10 cellular contexts compared by ENCODE assay signal in genomic region chr1:10646347-10646861, GRCh38.
DNase-seq lines count a peak whose midpoint lies in the region; ATAC-seq, FAIRE-seq and TF ChIP-seq lines count a peak whose summit lies in the region.
"Had no signal": no experiment of that assay in that cellular context is flagged by ENCODE, and none has a peak within 500 bp of the region (broad histone marks: within the 10 kb centered on the region; RNA-seq: fewer than 3 reads in every experiment).

No MANE protein-coding gene starts in this region.

- H3K4me1 ChIP-seq in A549 = no peaks in the 10 kb centered on the region
- no peaks in the 10 kb centered on the region for H3K4me1 ChIP-seq in adipocyte (ENCODE audit: control insufficient read depth, insufficient read depth, low read length)

- H3K27ac ChIP-seq in A549 = no peak overlapping the region

- H3K4me3 ChIP-seq in A549 (no peak overlapping the region), adipocyte (ENCODE audit: low read length) (no peak overlapping the region)

- CTCF ChIA-PET in A549 (lab: Yijun Ruan, JAX) = no interaction called here

- no peak for TF ChIP-seq POLR2A in A549 (IDR thresholded peaks at IDR 0.05; ENCODE audit: low read length)

- H3K4me1 Mint-ChIP-seq in HFFc6 (ENCODE audit: low read depth) (peaks cover 5% of the 10 kb centered on the region; the same call in 1 of the 2 replicates), progenitor cell of endocrine pancreas (ENCODE audit: low read depth) (no peaks in the 10 kb centered on the region)

- TF ChIP-seq EP300 in A549 (IDR thresholded peaks at IDR 0.05) = no peak

- POLR2A ChIA-PET in A549 (lab: Yijun Ruan, JAX) = no interaction called here

- no peak for FAIRE-seq in A549 (lab: Jason Lieb, UNC)

- ATAC-seq in A549 (peak; percentile 64 to 86; a peak in 5 of 6 replicates), HG03520 (IDR thresholded peaks at IDR 0.05; ENCODE audit: unreplicated experiment) (no peak), HG03521 (IDR thresholded peaks at IDR 0.05; ENCODE audit: unreplicated experiment) (no peak)
- ATAC-seq: naive thymus-derived CD4-positive, alpha-beta T cell had no signal

- H3K36me3 Mint-ChIP-seq in HFFc6 (ENCODE audit: low read depth) = no peaks in the 10 kb centered on the region
- H3K36me3 Mint-ChIP-seq in progenitor cell of endocrine pancreas (ENCODE audit: insufficient read depth) = peaks cover 4% of the 10 kb centered on the region

- H3K9me3 Mint-ChIP-seq in HFFc6 = no peaks in the 10 kb centered on the region
- no peaks in the 10 kb centered on the region for H3K9me3 Mint-ChIP-seq in progenitor cell of endocrine pancreas (ENCODE audit: low read depth)
- H3K9me3 Mint-ChIP-seq: CD4-positive, alpha-beta T cell had no signal

- 89% methylated on average over 10 of the region's 12 CpGs for WGBS in A549 (ENCODE audit: missing lambda C conversion rate)

- no peaks in the 10 kb centered on the region for H3K36me3 ChIP-seq in adipocyte (ENCODE audit: control insufficient read depth, insufficient read depth, low read length, severe bottlenecking)

- no peak overlapping the region for H3K4me2 ChIP-seq in A549

- no peak for TF ChIP-seq RAD21 in A549 (conservative IDR thresholded peaks at IDR 0.05 in 1 of 2, IDR thresholded peaks at IDR 0.05 in 1 of 2)

- no peaks in the 10 kb centered on the region for H3K9me3 ChIP-seq in A549
- no peaks in the 10 kb centered on the region for H3K9me3 ChIP-seq in adipocyte (ENCODE audit: control insufficient read depth, low read length)

- H3K4me3 Mint-ChIP-seq in HFFc6 (no peak overlapping the region), progenitor cell of endocrine pancreas (ENCODE audit: low read depth) (no peak overlapping the region)
- H3K4me3 Mint-ChIP-seq: CD4-positive, alpha-beta T cell; naive thymus-derived CD4-positive, alpha-beta T cell had no signal

- H3K27me3 Mint-ChIP-seq in HFFc6 (ENCODE audit: insufficient read depth) = peaks cover 2% of the 10 kb centered on the region; the same call in 1 of the 2 replicates
- H3K27me3 Mint-ChIP-seq in progenitor cell of endocrine pancreas = no peaks in the 10 kb centered on the region
- H3K27me3 Mint-ChIP-seq: CD4-positive, alpha-beta T cell; naive thymus-derived CD4-positive, alpha-beta T cell had no signal

- no peak for TF ChIP-seq CTCF in A549 (IDR thresholded peaks at IDR 0.05)
- TF ChIP-seq CTCF in HFFc6 (IDR thresholded peaks at IDR 0.05) = no peak
- no peak for TF ChIP-seq CTCF in progenitor cell of endocrine pancreas (IDR thresholded peaks at IDR 0.05; ENCODE audit: unreplicated experiment)

- no peaks in the 10 kb centered on the region for H3K27me3 ChIP-seq in adipocyte (replicated peaks; ENCODE audit: control insufficient read depth, insufficient read depth, low read length)

- DNase-seq in A549 (ENCODE audit: low read depth in 1 of 2, low spot score in 1 of 2) (peak; percentile 31 to 51), HFFc6 (peak; percentile 61), adipocyte (ENCODE audit: low read depth) (peak; percentile 27), hepatic stellate cell (ENCODE audit: low spot score) (peak; percentile 87), GOT3 (lab: John Stamatoyannopoulos, UW) (no peak), progenitor cell of endocrine pancreas (ENCODE audit: low spot score, unreplicated experiment) (no peak)
- DNase-seq: CD4-positive, alpha-beta T cell; naive thymus-derived CD4-positive, alpha-beta T cell had no signal

- H3K9ac ChIP-seq in adipocyte (ENCODE audit: low read length) = no peak overlapping the region

- H3K27ac Mint-ChIP-seq in HFFc6 = no peak overlapping the region
- H3K27ac Mint-ChIP-seq in progenitor cell of endocrine pancreas = no peak overlapping the region
- H3K27ac Mint-ChIP-seq: CD4-positive, alpha-beta T cell had no signal

TF ChIP-seq in A549, 52 proteins besides CTCF, POLR2A, EP300 and RAD21:
- TF ChIP-seq FOSL2 (IDR thresholded peaks at IDR 0.05) = no peak
- TF ChIP-seq FOSL2 (CRISPR knock-in tag; IDR thresholded peaks at IDR 0.05) = peak; percentile 38; the same call in 1 of the 2 replicates
- TF ChIP-seq EHMT2 (IDR thresholded peaks at IDR 0.05; ENCODE audit: low read depth) = no peak

Comparison
In these comparisons a context has a peak if more than half of its experiments do, and no peak if none do; other contexts are left out.
1. ATAC-seq: peak in A549 (2 of 2); none in HG03520 (single experiment) and HG03521 (single experiment).
2. DNase-seq: peak in A549 (2 of 2), HFFc6 (single experiment), adipocyte (single experiment) and hepatic stellate cell (single experiment); none in GOT3 (single experiment) and progenitor cell of endocrine pancreas (single experiment).